ENCODE assay signal across 8 cellular contexts in genomic region chr2:227164745-227165350, GRCh38. TPM values are rescaled to one million over a fixed set of nuclear protein-coding genes. Genes with fewer than 3 reads are reported as not detected.
A peak's percentile ranks its signal among the peaks of the same experiment; 100 is the strongest.
DNase-seq lines count a peak whose midpoint lies in the region; ATAC-seq and TF ChIP-seq lines count a peak whose summit lies in the region.

No MANE protein-coding gene starts in this region.

- peaks cover 4% of the 10 kb centered on the region for H3K4me1 Mint-ChIP-seq in activated naive CD4-positive, alpha-beta T cell treated with anti-CD3 and anti-CD28 coated beads for 36 hours (ENCODE audit: low read depth)
- peaks cover 6% of the 10 kb centered on the region for H3K4me1 Mint-ChIP-seq in HFFc6 (ENCODE audit: low read depth)
- H3K4me1 Mint-ChIP-seq in effector memory CD8-positive, alpha-beta T cell (ENCODE audit: low read depth in 2 of 2) = peaks cover 4 to 6% of the 10 kb centered on the region in 2 donors
- H3K4me1 Mint-ChIP-seq in naive thymus-derived CD4-positive, alpha-beta T cell = peaks cover 0 to 12% (median 9%) of the 10 kb centered on the region in 7 donors

- intact Hi-C loops in activated naive CD4-positive, alpha-beta T cell treated with anti-CD3 and anti-CD28 coated beads for 36 hours (cut with micrococcal nuclease) = no loop called here
- intact Hi-C loops in naive thymus-derived CD4-positive, alpha-beta T cell (cut with micrococcal nuclease) = no loop called here

- TF ChIP-seq CTCF in HFFc6 (IDR thresholded peaks at IDR 0.05) = no peak

- peak overlapping the region; percentile 56 for H3K4me3 Mint-ChIP-seq in activated naive CD4-positive, alpha-beta T cell treated with anti-CD3 and anti-CD28 coated beads for 36 hours
- H3K4me3 Mint-ChIP-seq in HFFc6 = peak overlapping the region; percentile 20; the same call in 1 of the 2 replicates
- peak overlapping the region; percentile 32 to 77 for H3K4me3 Mint-ChIP-seq in effector memory CD8-positive, alpha-beta T cell
- peak overlapping the region; percentile 18 to 79 (median 62) for H3K4me3 Mint-ChIP-seq in naive thymus-derived CD4-positive, alpha-beta T cell

- POLR2A ChIA-PET in naive thymus-derived CD4-positive, alpha-beta T cell (lab: Charles Lee) = no interaction called here

- H3K36me3 Mint-ChIP-seq in activated naive CD4-positive, alpha-beta T cell treated with anti-CD3 and anti-CD28 coated beads for 36 hours (ENCODE audit: low read depth) = no peaks in the 10 kb centered on the region
- no peaks in the 10 kb centered on the region for H3K36me3 Mint-ChIP-seq in HFFc6 (ENCODE audit: low read depth)
- no peaks in the 10 kb centered on the region for H3K36me3 Mint-ChIP-seq in effector memory CD8-positive, alpha-beta T cell (ENCODE audit: insufficient read depth)
- H3K36me3 Mint-ChIP-seq in naive thymus-derived CD4-positive, alpha-beta T cell = peaks cover 0 to 2% (median 0%) of the 10 kb centered on the region in 5 donors

- H3K4me1 ChIP-seq in naive thymus-derived CD4-positive, alpha-beta T cell (ENCODE audit: control insufficient read depth in 2 of 2, insufficient read depth in 2 of 2, low read length in 2 of 2) = no peaks in the 10 kb centered on the region

- DNase-seq in activated naive CD4-positive, alpha-beta T cell treated with anti-CD3 and anti-CD28 coated beads for 36 hours = peak; percentile 62
- DNase-seq in activated naive CD4-positive, alpha-beta T cell (lab: John Stamatoyannopoulos, UW) = no peak
- DNase-seq in HFFc6 = no peak
- peak; percentile 44 for DNase-seq in NCI-H510A treated with DMSO at 0.1 percent for 48 hours (lab: John Stamatoyannopoulos, UW)
- no peak for DNase-seq in effector memory CD8-positive, alpha-beta T cell
- DNase-seq in naive thymus-derived CD4-positive, alpha-beta T cell = peak in 1 of 9 donors; percentile 1
- DNase-seq in effector CD8-positive, alpha-beta T cell (lab: John Stamatoyannopoulos, UW) = no peak
- DNase-seq in amniotic stem cell (lab: John Stamatoyannopoulos, UW) = no peak

- no peaks in the 10 kb centered on the region for H3K9me3 ChIP-seq in naive thymus-derived CD4-positive, alpha-beta T cell (ENCODE audit: control insufficient read depth in 2 of 3, low read length in 3 of 3)

- no peak overlapping the region for H3K27ac ChIP-seq in naive thymus-derived CD4-positive, alpha-beta T cell (ENCODE audit: low read depth, low read length)

- peaks cover 0 to 9% of the 10 kb centered on the region in 2 donors for H3K27me3 ChIP-seq in naive thymus-derived CD4-positive, alpha-beta T cell (ENCODE audit: control insufficient read depth in 2 of 2, insufficient read depth in 2 of 2, low read length in 2 of 2)

- peak; percentile 45 for ATAC-seq in effector memory CD8-positive, alpha-beta T cell (replicated peaks)
- no peak for ATAC-seq in naive thymus-derived CD4-positive, alpha-beta T cell

- no peak overlapping the region for H3K4me3 ChIP-seq in naive thymus-derived CD4-positive, alpha-beta T cell (ENCODE audit: low read length)

- H3K36me3 ChIP-seq in naive thymus-derived CD4-positive, alpha-beta T cell (ENCODE audit: control insufficient read depth in 2 of 3, insufficient read depth in 3 of 3, low read length in 3 of 3) = no peaks in the 10 kb centered on the region

- no peaks in the 10 kb centered on the region for H3K9me3 Mint-ChIP-seq in activated naive CD4-positive, alpha-beta T cell treated with anti-CD3 and anti-CD28 coated beads for 36 hours
- no peaks in the 10 kb centered on the region for H3K9me3 Mint-ChIP-seq in HFFc6
- no peaks in the 10 kb centered on the region for H3K9me3 Mint-ChIP-seq in effector memory CD8-positive, alpha-beta T cell
- H3K9me3 Mint-ChIP-seq in naive thymus-derived CD4-positive, alpha-beta T cell = peaks cover 0 to 5% (median 1%) of the 10 kb centered on the region in 11 donors

- CTCF ChIA-PET in activated naive CD4-positive, alpha-beta T cell treated with anti-CD3 and anti-CD28 coated beads for 36 hours (lab: Charles Lee) = no interaction called here
- CTCF ChIA-PET in naive thymus-derived CD4-positive, alpha-beta T cell (lab: Charles Lee) = no interaction called here

- peaks cover 56% of the 10 kb centered on the region for H3K27me3 Mint-ChIP-seq in activated naive CD4-positive, alpha-beta T cell treated with anti-CD3 and anti-CD28 coated beads for 36 hours (ENCODE audit: low read depth)
- peaks cover 19% of the 10 kb centered on the region for H3K27me3 Mint-ChIP-seq in HFFc6 (ENCODE audit: insufficient read depth)
- H3K27me3 Mint-ChIP-seq in effector memory CD8-positive, alpha-beta T cell = peaks cover 32 to 55% of the 10 kb centered on the region in 2 donors
- peaks cover 61 to 73% (median 66%) of the 10 kb centered on the region in 5 donors for H3K27me3 Mint-ChIP-seq in naive thymus-derived CD4-positive, alpha-beta T cell

- H3K27ac Mint-ChIP-seq in activated naive CD4-positive, alpha-beta T cell treated with anti-CD3 and anti-CD28 coated beads for 36 hours = no peak overlapping the region
- no peak overlapping the region for H3K27ac Mint-ChIP-seq in HFFc6
- no peak overlapping the region for H3K27ac Mint-ChIP-seq in effector memory CD8-positive, alpha-beta T cell
- H3K27ac Mint-ChIP-seq in naive thymus-derived CD4-positive, alpha-beta T cell = no peak overlapping the region

RNA-seq across cellular contexts. Expression of gene COL4A3, which starts 0.4 kb away (rescaled TPM):
- not detected for total RNA-seq in activated naive CD4-positive, alpha-beta T cell treated with anti-CD3 and anti-CD28 coated beads for 36 hours
- not detected for total RNA-seq in HFFc6 (2021; fragmentation: NEBNext Ultra II Directional; extraction: Animal tissue kit (Norgen Biotek cat#: 25700))
- under 1 TPM in 2 of 5 experiments, not detected in 3; 0.13 to 0.69 TPM for total RNA-seq in naive thymus-derived CD4-positive, alpha-beta T cell
- polyA plus RNA-seq in naive thymus-derived CD4-positive, alpha-beta T cell = not detected

RNA-seq across cellular contexts. Expression of gene COL4A4, which starts 0.8 kb away (rescaled TPM):
- not detected for total RNA-seq in activated naive CD4-positive, alpha-beta T cell treated with anti-CD3 and anti-CD28 coated beads for 36 hours
- under 1 TPM in 3 of 6 experiments, not detected in 3; 0.02 to 0.11 (median 0.03) TPM for total RNA-seq in HFFc6 (2021; fragmentation: NEBNext Ultra II Directional; extraction: Animal tissue kit (Norgen Biotek cat#: 25700))
- under 1 TPM in 2 of 5 experiments, not detected in 3; 0.29 to 0.39 TPM for total RNA-seq in naive thymus-derived CD4-positive, alpha-beta T cell
- polyA plus RNA-seq in naive thymus-derived CD4-positive, alpha-beta T cell = under 1 TPM; 0.08 TPM

Comparison
In these comparisons a context has a peak if more than half of its experiments do, and no peak if none do; other contexts are left out.
1. DNase-seq: peak in activated naive CD4-positive, alpha-beta T cell treated with anti-CD3 and anti-CD28 coated beads for 36 hours (single experiment) and NCI-H510A treated with DMSO at 0.1 percent for 48 hours (single experiment); none in activated naive CD4-positive, alpha-beta T cell (0 of 4), HFFc6 (single experiment), effector memory CD8-positive, alpha-beta T cell (0 of 3), effector CD8-positive, alpha-beta T cell (single experiment) and amniotic stem cell (single experiment).
2. Peak in every context shown above with its lines, with median percentiles within 50 percentile points of each other: H3K4me3 Mint-ChIP-seq.